ENCODE assay signal across 8 cellular contexts in genomic region chrX:69493193-69493592, GRCh38. TPM values are rescaled to one million over a fixed set of nuclear protein-coding genes. Genes with fewer than 3 reads are reported as not detected.
DNase-seq lines count a peak whose midpoint lies in the region; ATAC-seq and TF ChIP-seq lines count a peak whose summit lies in the region.
"Had no signal": no experiment of that assay in that cellular context is flagged by ENCODE, and none has a peak within 500 bp of the region (broad histone marks: within the 10 kb centered on the region; RNA-seq: fewer than 3 reads in every experiment).

No MANE protein-coding gene starts in this region.

- no peaks in the 10 kb centered on the region for H3K27me3 ChIP-seq in WERI-Rb-1 (ENCODE audit: insufficient read depth, low read depth, severe bottlenecking)
- H3K27me3 ChIP-seq: vagina had no signal

- no peaks in the 10 kb centered on the region for H3K4me1 Mint-ChIP-seq in glutamatergic neuron (ENCODE audit: low read depth, unreplicated experiment)

- in situ Hi-C loops in G401 (cut with HindIII; ENCODE audit: low sequenced_read_pairs), result no loop called here

- ATAC-seq in HG02885 (IDR thresholded peaks at IDR 0.05; ENCODE audit: poor library complexity, unreplicated experiment) (peak; percentile 49), GM18868 (IDR thresholded peaks at IDR 0.05; ENCODE audit: unreplicated experiment) (no peak)

- no peak overlapping the region for H3K27ac ChIP-seq in WERI-Rb-1
- H3K27ac ChIP-seq: vagina had no signal

- H3K27ac Mint-ChIP-seq in glutamatergic neuron (ENCODE audit: unreplicated experiment), result no peak overlapping the region

- no peaks in the 10 kb centered on the region for H3K36me3 Mint-ChIP-seq in glutamatergic neuron (ENCODE audit: unreplicated experiment)

- H3K4me3 Mint-ChIP-seq in glutamatergic neuron (ENCODE audit: unreplicated experiment), result no peak overlapping the region

- no peak overlapping the region for H3K4me3 ChIP-seq in WERI-Rb-1 (ENCODE audit: low read depth, low read length)
- H3K4me3 ChIP-seq: vagina had no signal

- DNase-seq in G401 (ENCODE audit: low spot score) (peak; percentile 58), WERI-Rb-1 (peak; percentile 64), glutamatergic neuron (peak; percentile 51), OCI-M2 (lab: John Stamatoyannopoulos, UW; ENCODE audit: unreplicated experiment) (no peak)
- peak; percentile 9 for DNase-seq in stimulated activated naive CD4-positive, alpha-beta T cell treated with Interleukin-2 at 50 U/mL for 16 hours (lab: John Stamatoyannopoulos, UW)

- no peaks in the 10 kb centered on the region for H3K9me3 ChIP-seq in WERI-Rb-1 (ENCODE audit: severe bottlenecking)
- H3K9me3 ChIP-seq: vagina had no signal

- H3K36me3 ChIP-seq in WERI-Rb-1, result no peaks in the 10 kb centered on the region
- H3K36me3 ChIP-seq: vagina had no signal

- TF ChIP-seq CTCF in WERI-Rb-1 (IDR thresholded peaks at IDR 0.05; ENCODE audit: low read depth, low read length) (peak; percentile 53; the same call in 1 of the 2 replicates), glutamatergic neuron (IDR thresholded peaks at IDR 0.05; ENCODE audit: partially characterized antibody, unreplicated experiment) (peak; percentile 53)

- no peaks in the 10 kb centered on the region for H3K9me3 Mint-ChIP-seq in glutamatergic neuron (ENCODE audit: unreplicated experiment)

- H3K27me3 Mint-ChIP-seq in glutamatergic neuron (ENCODE audit: unreplicated experiment), result no peaks in the 10 kb centered on the region

RNA-seq across cellular contexts. Expression of gene NALF2, which starts 10.9 kb away (rescaled TPM):
- total RNA-seq in G401 (2014; rRNA removed; shearing (Covaris generic)), result 4.4 and 6.4 TPM in 2 replicates
- total RNA-seq in glutamatergic neuron (ENCODE audit: unreplicated experiment), result 9.8 TPM
